In genomic region chr1:247070645-247071044, GRCh38 we compare ENCODE assay signal across 35 cellular contexts.
"Had no signal": no experiment of that assay in that cellular context is flagged by ENCODE, and none has a peak within 500 bp of the region (broad histone marks: within the 10 kb centered on the region; RNA-seq: fewer than 3 reads in every experiment).

No MANE protein-coding gene starts in this region.

- H3K27me3 ChIP-seq: MG63 had no signal

- H3K4me3 ChIP-seq: MG63 had no signal

- DNase-seq: Kasumi-1, MG63, MM.1S, MV-4-11, NCI-H1048, NCI-H1092, NCI-H1092 treated with DMSO at 0.1 percent for 48 hours, NCI-H1105, NCI-H1105 treated with DMSO at 0.1 percent for 48 hours, NCI-H1417 treated with DMSO at 0.1 percent for 48 hours, NCI-H1436, NCI-H1436 treated with DMSO at 0.1 percent for 48 hours, NCI-H146, NCI-H1694, NCI-H1694 treated with DMSO at 0.1 percent for 48 hours, NCI-H187, NCI-H187 treated with DMSO at 0.1 percent for 48 hours, NCI-H1930, NCI-H2029, NCI-H2029 treated with DMSO at 0.1 percent for 48 hours, NCI-H2081, NCI-H2081 treated with DMSO at 0.1 percent for 48 hours, NCI-H2107, NCI-H2171, NCI-H2171 treated with DMSO at 0.1 percent for 48 hours, NCI-H2227 treated with DMSO at 0.1 percent for 48 hours, NCI-H226, NCI-H345, NCI-H446, NCI-H446 treated with DMSO at 0.1 percent for 48 hours, NCI-H510A, NCI-H510A treated with DMSO at 0.1 percent for 48 hours, NCI-H524, NCI-H524 treated with DMSO at 0.1 percent for 48 hours, NCI-H526 had no signal
